ENCODE assay signal across 9 cellular contexts in the genomic region with DNA sequence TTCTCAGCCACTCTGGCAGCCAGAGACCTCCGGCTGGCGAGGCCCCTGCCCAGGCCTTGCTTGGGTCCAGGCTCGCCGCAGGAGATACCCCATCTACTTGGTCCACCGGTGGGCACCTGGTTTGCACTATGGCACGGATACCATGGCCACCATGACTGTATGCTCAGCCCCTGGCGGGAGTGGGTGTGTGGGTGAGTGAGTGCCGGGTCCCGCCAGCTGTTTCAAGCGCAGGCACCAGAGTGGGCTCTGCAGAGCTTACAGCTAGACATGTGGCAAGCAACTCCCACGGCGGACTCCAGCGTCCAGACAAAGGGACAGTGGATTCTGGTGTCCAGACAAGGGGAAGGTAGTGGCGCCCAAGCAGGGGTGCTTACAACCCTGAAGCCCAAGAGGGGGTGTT. TPM values are rescaled to one million over a fixed set of nuclear protein-coding genes. Genes with fewer than 3 reads are reported as not detected.
DNase-seq lines count a peak whose midpoint lies in the region; ATAC-seq and TF ChIP-seq lines count a peak whose summit lies in the region.
"Had no signal": no experiment of that assay in that cellular context is flagged by ENCODE, and none has a peak within 500 bp of the region (broad histone marks: within the 10 kb centered on the region; RNA-seq: fewer than 3 reads in every experiment).

No MANE protein-coding gene starts in this region.

- H3K9me3 Mint-ChIP-seq in chondrocyte (ENCODE audit: low read depth) (no peaks in the 10 kb centered on the region), nephron progenitor cell (no peaks in the 10 kb centered on the region)

- peaks cover 8 to 19% (median 14%) of the 10 kb centered on the region in 11 experiments; a peak in 21 of 22 replicates for H3K9me3 ChIP-seq in BLaER1 treated with 17β-estradiol and CSF1 and Interleukin-3, amounts not matched to agents 10 nM and 100 nM (replicated peaks in 1 of 11)

- H2AFZ ChIP-seq in KMS-11 (ENCODE audit: low read depth), result no peak overlapping the region

- peaks cover 1% of the 10 kb centered on the region for H3K36me3 Mint-ChIP-seq in chondrocyte (ENCODE audit: low read depth)
- H3K36me3 Mint-ChIP-seq in nephron progenitor cell (ENCODE audit: low read depth), result peaks cover 29% of the 10 kb centered on the region

- H3K9ac ChIP-seq in BLaER1 treated with 17β-estradiol and CSF1 and Interleukin-3, amounts not matched to agents 10 nM and 100 nM, result peak overlapping the region; percentile 96 to 100 (median 99); a peak in 20 of 22 replicates
- H3K9ac ChIP-seq in KMS-11, result no peak overlapping the region

- H3K4me2 ChIP-seq in BLaER1 treated with 17β-estradiol and CSF1 and Interleukin-3, amounts not matched to agents 10 nM and 100 nM, result peak overlapping the region; percentile 73 to 94 (median 85)
- H3K4me2 ChIP-seq in KMS-11, result peak overlapping the region; percentile 66

- H3K36me3 ChIP-seq in BLaER1 treated with 17β-estradiol and CSF1 and Interleukin-3, amounts not matched to agents 10 nM and 100 nM, result peaks cover 27 to 50% (median 46%) of the 10 kb centered on the region in 11 experiments
- H3K36me3 ChIP-seq in KMS-11 (ENCODE audit: insufficient read depth), result no peaks in the 10 kb centered on the region; the same call in 1 of the 2 replicates

- H3K27ac ChIP-seq in BLaER1 treated with 17β-estradiol and CSF1 and Interleukin-3, amounts not matched to agents 10 nM and 100 nM, result peak overlapping the region in 5 of 11 experiments; percentile 8 to 100 (median 98); a peak in 4 of 22 replicates
- H3K27ac ChIP-seq in KMS-11, result no peak overlapping the region

- peaks cover 55 to 89% (median 76%) of the 10 kb centered on the region in 11 experiments; a peak in 21 of 22 replicates for H4K20me1 ChIP-seq in BLaER1 treated with 17β-estradiol and CSF1 and Interleukin-3, amounts not matched to agents 10 nM and 100 nM
- H4K20me1 ChIP-seq in KMS-11 (ENCODE audit: insufficient read depth), result peaks cover 8% of the 10 kb centered on the region; the same call in 1 of the 2 replicates

- peak overlapping the region; percentile 70 to 97 (median 88) for H3K4me3 ChIP-seq in BLaER1 treated with 17β-estradiol and CSF1 and Interleukin-3, amounts not matched to agents 10 nM and 100 nM
- no peak overlapping the region for H3K4me3 ChIP-seq in KMS-11 (IDR thresholded peaks at IDR 0.05; ENCODE audit: insufficient read depth, low read depth, low read length)

- DNase-seq in chondrocyte (ENCODE audit: low spot score) (no peak), nephron progenitor cell (no peak), glomerular visceral epithelial cell (ENCODE audit: extremely low spot score) (no peak), HCEC 1CT (no peak)
- DNase-seq in stimulated activated CD4-positive, alpha-beta T cell treated with anti-CD3 and anti-CD28 coated beads, Interleukin-12 subunit alpha, Interleukin-12 subunit beta, amount 100 ng/mL, for 4 hours, result no peak
- DNase-seq: NK-92 treated with Interleukin-12 subunit alpha and Interleukin-12 subunit beta, amount 100 ng/mL, for 24 hours had no signal

- TF ChIP-seq CTCF in KMS-11 (conservative IDR thresholded peaks at IDR 0.05; ENCODE audit: low read depth, low read length) (no peak), chondrocyte (IDR thresholded peaks at IDR 0.05) (no peak), nephron progenitor cell (IDR thresholded peaks at IDR 0.05) (no peak)

- no peak for ATAC-seq in HG03439 (IDR thresholded peaks at IDR 0.05; ENCODE audit: unreplicated experiment)

- H3K4me1 Mint-ChIP-seq in chondrocyte (ENCODE audit: low read depth), result peaks cover 55% of the 10 kb centered on the region
- H3K4me1 Mint-ChIP-seq in nephron progenitor cell, result peaks cover 59% of the 10 kb centered on the region

- H3K79me2 ChIP-seq in KMS-11 (ENCODE audit: insufficient read depth, low read depth), result peaks cover 79% of the 10 kb centered on the region

- no peaks in the 10 kb centered on the region for H3K27me3 ChIP-seq in BLaER1 treated with 17β-estradiol and CSF1 and Interleukin-3, amounts not matched to agents 10 nM and 100 nM
- H3K27me3 ChIP-seq in KMS-11 (ENCODE audit: insufficient read depth, low read depth), result no peaks in the 10 kb centered on the region

- no peaks in the 10 kb centered on the region for H3K27me3 Mint-ChIP-seq in chondrocyte (ENCODE audit: low read depth)
- no peaks in the 10 kb centered on the region for H3K27me3 Mint-ChIP-seq in nephron progenitor cell (ENCODE audit: low read depth, poor library complexity)

- peak overlapping the region; percentile 74 for H3K4me3 Mint-ChIP-seq in chondrocyte (ENCODE audit: unreplicated experiment)
- peak overlapping the region; percentile 98 for H3K4me3 Mint-ChIP-seq in nephron progenitor cell

- peak overlapping the region; percentile 45 for H3K27ac Mint-ChIP-seq in chondrocyte (ENCODE audit: unreplicated experiment)
- H3K27ac Mint-ChIP-seq in nephron progenitor cell, result no peak overlapping the region

- peaks cover 38 to 57% (median 43%) of the 10 kb centered on the region in 10 experiments for H3K4me1 ChIP-seq in BLaER1 treated with 17β-estradiol and CSF1 and Interleukin-3, amounts not matched to agents 10 nM and 100 nM
- H3K4me1 ChIP-seq in KMS-11 (ENCODE audit: low read depth, poor library complexity, severe bottlenecking), result peaks cover 27% of the 10 kb centered on the region

RNA-seq across cellular contexts. Expression of a gene that starts 1.4 kb away (rescaled TPM):
- 53.1 to 64.0 TPM (median 57.2 TPM) in 3 replicates for total RNA-seq in chondrocyte

RNA-seq across cellular contexts. Expression of a gene that starts 2.0 kb away (rescaled TPM):
- 40.9 to 42.4 TPM (median 41.4 TPM) in 3 replicates for total RNA-seq in chondrocyte

RNA-seq across cellular contexts. Expression of a gene that starts 47.7 kb away (rescaled TPM):
- total RNA-seq in chondrocyte, result 22.7 to 32.7 TPM (median 23.1 TPM) in 3 replicates
